25 cellular contexts compared by ENCODE assay signal in the genomic region with DNA sequence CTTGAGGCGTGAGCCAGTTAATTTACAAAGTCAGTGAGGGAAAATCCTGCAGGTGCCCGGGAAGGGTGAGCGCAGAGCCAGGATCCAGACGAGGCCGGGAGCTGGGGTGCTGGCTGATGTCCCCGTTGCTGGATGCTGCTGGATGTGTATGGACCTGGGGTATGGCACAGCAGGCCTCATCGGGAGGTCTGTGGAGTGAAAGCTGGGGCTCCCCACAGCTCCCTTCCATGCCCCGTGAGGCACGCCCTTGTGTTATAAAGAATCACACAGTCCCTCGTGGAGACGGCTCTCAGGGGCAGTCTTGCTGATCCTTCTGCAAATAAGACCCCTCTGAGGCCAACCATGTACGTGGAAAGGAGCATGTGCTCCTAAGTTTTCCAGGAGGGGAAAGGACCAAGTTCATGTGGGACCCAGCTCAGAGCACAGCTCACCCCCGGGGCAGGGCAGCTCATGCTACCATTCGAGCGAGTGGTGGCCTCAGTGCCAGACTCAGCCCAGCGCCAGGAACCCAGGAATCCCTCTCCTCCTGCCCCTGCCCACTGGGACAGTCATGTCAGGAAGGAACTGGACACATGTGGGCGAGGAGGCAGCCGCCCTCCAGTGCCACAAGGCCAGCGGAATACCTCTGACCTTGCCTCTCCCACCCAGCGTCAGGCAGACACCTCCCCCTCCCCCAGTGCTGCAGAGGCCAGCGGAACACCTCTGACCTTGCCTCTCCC.
"Had no signal": no experiment of that assay in that cellular context is flagged by ENCODE, and none has a peak within 500 bp of the region (broad histone marks: within the 10 kb centered on the region; RNA-seq: fewer than 3 reads in every experiment).

No MANE protein-coding gene starts in this region.

- H3K4me1 ChIP-seq: esophagus muscularis mucosa, gastroesophageal sphincter, heart left ventricle, left lung, pancreas, suprapubic skin, transverse colon, upper lobe of right lung, uterus had no signal

- H3K36me3 ChIP-seq: esophagus muscularis mucosa, gastroesophageal sphincter, heart left ventricle, left lung, pancreas, suprapubic skin, transverse colon, upper lobe of right lung, uterus had no signal

- DNase-seq: dermis blood vessel endothelial cell; effector memory CD4-positive, alpha-beta T cell; foreskin keratinocyte; heart left ventricle; hippocampal formation; left cardiac atrium; left lung; mammary epithelial cell; midbrain; naive thymus-derived CD4-positive, alpha-beta T cell; occipital lobe; pancreas; stimulated activated CD4-positive, alpha-beta T cell treated with anti-CD3 and anti-CD28 coated beads, Interleukin-15, amount 100 ng/mL, for 24 hours; stimulated activated CD4-positive, alpha-beta T cell treated with anti-CD3 and anti-CD28 coated beads, Interleukin-2, amount 100 ng/mL, for 48 hours; stimulated activated naive B cell treated with anti-CD40 and anti-IgM and Interleukin-4, amounts not matched to agents 10 μg/mL and 1 μg/mL and 100 μg/mL, for 72 hours; transverse colon; upper lobe of right lung; uterus had no signal

- H3K4me1 Mint-ChIP-seq: naive thymus-derived CD4-positive, alpha-beta T cell; stimulated activated naive B cell treated with anti-CD40 and anti-IgM and Interleukin-4, amounts not matched to agents 10 μg/mL and 1 μg/mL and 100 μg/mL, for 72 hours had no signal

- H3K4me3 Mint-ChIP-seq: naive thymus-derived CD4-positive, alpha-beta T cell; nephron; stimulated activated naive B cell treated with anti-CD40 and anti-IgM and Interleukin-4, amounts not matched to agents 10 μg/mL and 1 μg/mL and 100 μg/mL, for 72 hours; stimulated activated naive CD8-positive, alpha-beta T cell treated with anti-CD3 and anti-CD28 coated beads, Interleukin-15, Interleukin-2, amounts not matched to agents 100 ng/mL and 50 ng/mL, for 24 hours had no signal

- H3K27ac ChIP-seq: coronary artery, esophagus muscularis mucosa, foreskin keratinocyte, gastroesophageal sphincter, heart left ventricle, left lung, pancreas, skin epidermis, suprapubic skin, transverse colon, upper lobe of right lung, uterus had no signal

- H3K4me3 ChIP-seq: coronary artery, esophagus muscularis mucosa, gastroesophageal sphincter, heart left ventricle, left lung, pancreas, skin epidermis, suprapubic skin, transverse colon, upper lobe of right lung, uterus had no signal

- H3K9me3 ChIP-seq: esophagus muscularis mucosa, gastroesophageal sphincter, heart left ventricle, left lung, pancreas, suprapubic skin, transverse colon, upper lobe of right lung, uterus had no signal

- H3K27me3 Mint-ChIP-seq: stimulated activated naive CD8-positive, alpha-beta T cell treated with anti-CD3 and anti-CD28 coated beads, Interleukin-15, Interleukin-2, amounts not matched to agents 100 ng/mL and 50 ng/mL, for 24 hours had no signal

- H3K27ac Mint-ChIP-seq: naive thymus-derived CD4-positive, alpha-beta T cell; nephron; stimulated activated naive B cell treated with anti-CD40 and anti-IgM and Interleukin-4, amounts not matched to agents 10 μg/mL and 1 μg/mL and 100 μg/mL, for 72 hours; stimulated activated naive CD8-positive, alpha-beta T cell treated with anti-CD3 and anti-CD28 coated beads, Interleukin-15, Interleukin-2, amounts not matched to agents 100 ng/mL and 50 ng/mL, for 24 hours had no signal

- H3K27me3 ChIP-seq: foreskin keratinocyte had no signal

- H3K36me3 Mint-ChIP-seq: naive thymus-derived CD4-positive, alpha-beta T cell; stimulated activated naive B cell treated with anti-CD40 and anti-IgM and Interleukin-4, amounts not matched to agents 10 μg/mL and 1 μg/mL and 100 μg/mL, for 72 hours had no signal
